1 cellular context compared by ENCODE assay signal in the genomic region with DNA sequence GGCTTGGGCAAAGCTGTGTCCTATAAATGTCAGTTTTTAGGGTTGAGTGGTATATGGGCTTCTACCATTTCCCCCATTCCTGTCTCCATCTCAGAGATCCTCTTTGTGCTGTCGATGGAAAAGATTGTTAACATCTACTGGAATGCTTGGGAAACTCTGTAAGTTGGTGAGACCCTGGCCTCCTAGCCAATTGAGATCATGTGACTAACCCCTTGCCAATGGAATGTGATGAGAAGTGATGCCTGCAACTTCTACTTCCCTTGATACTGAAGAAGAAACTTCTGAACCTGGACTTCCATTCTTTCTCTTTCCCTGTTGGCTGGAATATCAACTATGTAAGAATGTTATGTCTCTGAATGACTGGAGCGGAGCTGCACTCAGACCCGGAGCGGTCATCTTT.
TF ChIP-seq lines count a peak whose summit lies in the region.

No MANE protein-coding gene starts in this region.

TF ChIP-seq in IMR-90, 13 proteins besides CTCF, POLR2A, EP300 and RAD21:
- TF ChIP-seq, protein P1, sequence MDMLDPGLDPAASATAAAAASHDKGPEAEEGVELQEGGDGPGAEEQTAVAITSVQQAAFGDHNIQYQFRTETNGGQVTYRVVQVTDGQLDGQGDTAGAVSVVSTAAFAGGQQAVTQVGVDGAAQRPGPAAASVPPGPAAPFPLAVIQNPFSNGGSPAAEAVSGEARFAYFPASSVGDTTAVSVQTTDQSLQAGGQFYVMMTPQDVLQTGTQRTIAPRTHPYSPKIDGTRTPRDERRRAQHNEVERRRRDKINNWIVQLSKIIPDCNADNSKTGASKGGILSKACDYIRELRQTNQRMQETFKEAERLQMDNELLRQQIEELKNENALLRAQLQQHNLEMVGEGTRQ (IDR thresholded peaks at IDR 0.05; ENCODE audit: low read depth, low read length), result no peak
- no peak for TF ChIP-seq NFE2L2 (IDR thresholded peaks at IDR 0.05; ENCODE audit: low read depth, low read length)
- TF ChIP-seq MXI1 (IDR thresholded peaks at IDR 0.05; ENCODE audit: borderline replicate concordance, low read depth, low read length), result no peak
- no peak for TF ChIP-seq RCOR1 (IDR thresholded peaks at IDR 0.05; ENCODE audit: insufficient replicate concordance, low read length)
- no peak for TF ChIP-seq SMC3 (IDR thresholded peaks at IDR 0.05; ENCODE audit: low read depth, low read length)
- TF ChIP-seq FOS (IDR thresholded peaks at IDR 0.05; ENCODE audit: low read depth, low read length), result no peak
- TF ChIP-seq BHLHE40 (IDR thresholded peaks at IDR 0.05; ENCODE audit: low read depth, low read length), result no peak
- no peak for TF ChIP-seq CHD1 (IDR thresholded peaks at IDR 0.05; ENCODE audit: low read depth, low read length)
- TF ChIP-seq MAFK (IDR thresholded peaks at IDR 0.05; ENCODE audit: low read depth, low read length), result no peak
TF ChIP-seq in IMR-90: peak in this region for 0.
